ENCODE assay signal across 1 cellular context in the genomic region with DNA sequence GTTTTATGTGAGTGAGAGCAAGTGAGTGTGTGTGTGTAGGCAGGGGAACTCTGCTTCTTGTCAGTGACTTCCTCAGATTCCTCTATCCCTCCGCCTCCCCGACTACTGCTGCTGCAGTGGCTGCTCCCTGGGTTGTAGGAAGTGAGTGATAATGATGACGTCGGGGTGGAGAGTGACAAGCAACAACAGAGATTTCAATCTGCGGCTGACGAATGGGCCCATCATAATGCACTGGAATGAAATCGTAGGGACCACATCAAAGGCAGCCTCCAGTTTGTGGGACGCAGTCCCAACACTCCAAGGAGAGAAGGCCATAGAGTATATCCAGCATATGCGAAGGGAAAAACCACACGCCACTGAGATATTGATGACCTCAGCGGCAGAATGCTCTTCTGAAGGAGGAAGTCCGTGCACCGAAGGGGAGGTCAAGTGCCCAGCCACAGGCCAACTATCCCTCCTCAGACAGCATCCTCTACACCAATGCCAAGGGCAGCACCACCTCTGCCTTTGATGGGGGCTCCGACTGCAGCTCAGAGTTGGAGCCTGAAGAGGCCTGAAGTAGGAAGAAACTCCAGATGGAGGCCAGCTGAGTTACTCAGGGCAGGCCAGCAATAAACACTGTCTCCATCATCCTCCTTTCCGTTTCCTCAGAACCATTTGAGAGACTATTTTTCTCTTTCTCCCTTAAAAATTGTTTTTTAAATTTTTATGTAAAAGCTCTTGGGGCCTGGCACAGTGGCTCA.
TF ChIP-seq lines count a peak whose summit lies in the region.

No MANE protein-coding gene starts in this region.

TF ChIP-seq in K562, 482 proteins besides CTCF, POLR2A, EP300 and RAD21 (continued from another document and continues in another):
- TF ChIP-seq, protein P1, sequence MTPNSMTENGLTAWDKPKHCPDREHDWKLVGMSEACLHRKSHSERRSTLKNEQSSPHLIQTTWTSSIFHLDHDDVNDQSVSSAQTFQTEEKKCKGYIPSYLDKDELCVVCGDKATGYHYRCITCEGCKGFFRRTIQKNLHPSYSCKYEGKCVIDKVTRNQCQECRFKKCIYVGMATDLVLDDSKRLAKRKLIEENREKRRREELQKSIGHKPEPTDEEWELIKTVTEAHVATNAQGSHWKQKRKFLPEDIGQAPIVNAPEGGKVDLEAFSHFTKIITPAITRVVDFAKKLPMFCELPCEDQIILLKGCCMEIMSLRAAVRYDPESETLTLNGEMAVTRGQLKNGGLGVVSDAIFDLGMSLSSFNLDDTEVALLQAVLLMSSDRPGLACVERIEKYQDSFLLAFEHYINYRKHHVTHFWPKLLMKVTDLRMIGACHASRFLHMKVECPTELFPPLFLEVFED (CRISPR knock-in tag; conservative IDR thresholded peaks at IDR 0.05) = 0 out of 2 replicates have a peak, but pooled peaks have one; percentile 38
- TF ChIP-seq POU5F1 (IDR thresholded peaks at IDR 0.05; ENCODE audit: borderline replicate concordance, low read depth, low read length, partially characterized antibody) (no peak), KLF6 (CRISPR knock-in tag; IDR thresholded peaks at IDR 0.05; ENCODE audit: borderline replicate concordance) (no peak), FOXA1 (IDR thresholded peaks at IDR 0.05; ENCODE audit: borderline replicate concordance) (no peak), CBX5 (IDR thresholded peaks at IDR 0.05; ENCODE audit: borderline replicate concordance, low read depth) (no peak), ZNF561 (CRISPR knock-in tag; conservative IDR thresholded peaks at IDR 0.05) (no peak), BCL6 (CRISPR knock-in tag; IDR thresholded peaks at IDR 0.05) (no peak), ETV6 (IDR thresholded peaks at IDR 0.05; ENCODE audit: borderline replicate concordance in 1 of 2, low read depth in 2 of 2, low read length in 1 of 2) (peak in 1 of 2 experiments; percentile 64; a peak in 1 of 4 replicates), ETV6 (CRISPR knock-in tag; IDR thresholded peaks at IDR 0.05; ENCODE audit: borderline replicate concordance) (no peak), ZNF143 (CRISPR knock-in tag; IDR thresholded peaks at IDR 0.05) (peak; percentile 43; the same call in 1 of the 2 replicates), PHTF2 (CRISPR knock-in tag; IDR thresholded peaks at IDR 0.05) (no peak), MEF2D (tag; conservative IDR thresholded peaks at IDR 0.05; ENCODE audit: low read depth) (no peak), PYGO2 (tag; IDR thresholded peaks at IDR 0.05) (0 out of 2 replicates have a peak, but pooled peaks have one; percentile 62), RCOR1 (IDR thresholded peaks at IDR 0.05; ENCODE audit: borderline replicate concordance in 1 of 2, low read depth in 2 of 2, low read length in 2 of 2) (peak in 1 of 2 experiments; percentile 98; a peak in 2 of 4 replicates), ELF1 (tag; IDR thresholded peaks at IDR 0.05) (peak; percentile 81), MECOM (CRISPR knock-in tag; IDR thresholded peaks at IDR 0.05) (no peak), FOSL1 (tag; conservative IDR thresholded peaks at IDR 0.05) (peak; percentile 89), ERF (CRISPR knock-in tag; IDR thresholded peaks at IDR 0.05) (peak; percentile 45; the same call in 1 of the 2 replicates), SMARCA4 (IDR thresholded peaks at IDR 0.05) (peak; percentile 74; the same call in 1 of the 2 replicates), BHLHE40 (IDR thresholded peaks at IDR 0.05; ENCODE audit: low read length) (peak; percentile 57; the same call in 1 of the 2 replicates), CREB1 (IDR thresholded peaks at IDR 0.05) (peak; percentile 91), CREB1 (CRISPR knock-in tag; IDR thresholded peaks at IDR 0.05) (peak; percentile 88), ZNF830 (CRISPR knock-in tag; IDR thresholded peaks at IDR 0.05) (no peak), STAG1 (CRISPR knock-in tag; IDR thresholded peaks at IDR 0.05; ENCODE audit: borderline replicate concordance) (no peak), GATA2 (CRISPR knock-in tag; IDR thresholded peaks at IDR 0.05) (peak; percentile 88), ZNF384 (IDR thresholded peaks at IDR 0.05; ENCODE audit: low read depth, low read length) (no peak), ESRRA (IDR thresholded peaks at IDR 0.05; ENCODE audit: borderline replicate concordance, low read depth) (peak; percentile 97), SMARCC2 (IDR thresholded peaks at IDR 0.05; ENCODE audit: low read depth) (peak; percentile 18; the same call in 1 of the 2 replicates), TRIM24 (IDR thresholded peaks at IDR 0.05) (no peak; a peak in 1 of 4 replicates), DNMT1 (IDR thresholded peaks at IDR 0.05) (no peak), L3MBTL2 (IDR thresholded peaks at IDR 0.05) (no peak; the same call in 1 of the 2 replicates), CBFA2T3 (IDR thresholded peaks at IDR 0.05) (peak; percentile 46; the same call in 1 of the 2 replicates)
- TF ChIP-seq, protein P2, sequence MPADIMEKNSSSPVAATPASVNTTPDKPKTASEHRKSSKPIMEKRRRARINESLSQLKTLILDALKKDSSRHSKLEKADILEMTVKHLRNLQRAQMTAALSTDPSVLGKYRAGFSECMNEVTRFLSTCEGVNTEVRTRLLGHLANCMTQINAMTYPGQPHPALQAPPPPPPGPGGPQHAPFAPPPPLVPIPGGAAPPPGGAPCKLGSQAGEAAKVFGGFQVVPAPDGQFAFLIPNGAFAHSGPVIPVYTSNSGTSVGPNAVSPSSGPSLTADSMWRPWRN (IDR thresholded peaks at IDR 0.05; ENCODE audit: low read depth) = peak; percentile 99
- TF ChIP-seq, protein P3, sequence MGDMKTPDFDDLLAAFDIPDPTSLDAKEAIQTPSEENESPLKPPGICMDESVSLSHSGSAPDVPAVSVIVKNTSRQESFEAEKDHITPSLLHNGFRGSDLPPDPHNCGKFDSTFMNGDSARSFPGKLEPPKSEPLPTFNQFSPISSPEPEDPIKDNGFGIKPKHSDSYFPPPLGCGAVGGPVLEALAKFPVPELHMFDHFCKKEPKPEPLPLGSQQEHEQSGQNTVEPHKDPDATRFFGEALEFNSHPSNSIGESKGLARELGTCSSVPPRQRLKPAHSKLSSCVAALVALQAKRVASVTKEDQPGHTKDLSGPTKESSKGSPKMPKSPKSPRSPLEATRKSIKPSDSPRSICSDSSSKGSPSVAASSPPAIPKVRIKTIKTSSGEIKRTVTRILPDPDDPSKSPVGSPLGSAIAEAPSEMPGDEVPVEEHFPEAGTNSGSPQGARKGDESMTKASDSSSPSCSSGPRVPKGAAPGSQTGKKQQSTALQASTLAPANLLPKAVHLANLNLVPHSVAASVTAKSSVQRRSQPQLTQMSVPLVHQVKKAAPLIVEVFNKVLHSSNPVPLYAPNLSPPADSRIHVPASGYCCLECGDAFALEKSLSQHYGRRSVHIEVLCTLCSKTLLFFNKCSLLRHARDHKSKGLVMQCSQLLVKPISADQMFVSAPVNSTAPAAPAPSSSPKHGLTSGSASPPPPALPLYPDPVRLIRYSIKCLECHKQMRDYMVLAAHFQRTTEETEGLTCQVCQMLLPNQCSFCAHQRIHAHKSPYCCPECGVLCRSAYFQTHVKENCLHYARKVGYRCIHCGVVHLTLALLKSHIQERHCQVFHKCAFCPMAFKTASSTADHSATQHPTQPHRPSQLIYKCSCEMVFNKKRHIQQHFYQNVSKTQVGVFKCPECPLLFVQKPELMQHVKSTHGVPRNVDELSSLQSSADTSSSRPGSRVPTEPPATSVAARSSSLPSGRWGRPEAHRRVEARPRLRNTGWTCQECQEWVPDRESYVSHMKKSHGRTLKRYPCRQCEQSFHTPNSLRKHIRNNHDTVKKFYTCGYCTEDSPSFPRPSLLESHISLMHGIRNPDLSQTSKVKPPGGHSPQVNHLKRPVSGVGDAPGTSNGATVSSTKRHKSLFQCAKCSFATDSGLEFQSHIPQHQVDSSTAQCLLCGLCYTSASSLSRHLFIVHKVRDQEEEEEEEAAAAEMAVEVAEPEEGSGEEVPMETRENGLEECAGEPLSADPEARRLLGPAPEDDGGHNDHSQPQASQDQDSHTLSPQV (IDR thresholded peaks at IDR 0.05) = no peak
- TF ChIP-seq, protein P4, sequence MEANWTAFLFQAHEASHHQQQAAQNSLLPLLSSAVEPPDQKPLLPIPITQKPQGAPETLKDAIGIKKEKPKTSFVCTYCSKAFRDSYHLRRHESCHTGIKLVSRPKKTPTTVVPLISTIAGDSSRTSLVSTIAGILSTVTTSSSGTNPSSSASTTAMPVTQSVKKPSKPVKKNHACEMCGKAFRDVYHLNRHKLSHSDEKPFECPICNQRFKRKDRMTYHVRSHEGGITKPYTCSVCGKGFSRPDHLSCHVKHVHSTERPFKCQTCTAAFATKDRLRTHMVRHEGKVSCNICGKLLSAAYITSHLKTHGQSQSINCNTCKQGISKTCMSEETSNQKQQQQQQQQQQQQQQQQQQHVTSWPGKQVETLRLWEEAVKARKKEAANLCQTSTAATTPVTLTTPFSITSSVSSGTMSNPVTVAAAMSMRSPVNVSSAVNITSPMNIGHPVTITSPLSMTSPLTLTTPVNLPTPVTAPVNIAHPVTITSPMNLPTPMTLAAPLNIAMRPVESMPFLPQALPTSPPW (CRISPR knock-in tag; IDR thresholded peaks at IDR 0.05) = peak; percentile 63
- TF ChIP-seq, protein P5, sequence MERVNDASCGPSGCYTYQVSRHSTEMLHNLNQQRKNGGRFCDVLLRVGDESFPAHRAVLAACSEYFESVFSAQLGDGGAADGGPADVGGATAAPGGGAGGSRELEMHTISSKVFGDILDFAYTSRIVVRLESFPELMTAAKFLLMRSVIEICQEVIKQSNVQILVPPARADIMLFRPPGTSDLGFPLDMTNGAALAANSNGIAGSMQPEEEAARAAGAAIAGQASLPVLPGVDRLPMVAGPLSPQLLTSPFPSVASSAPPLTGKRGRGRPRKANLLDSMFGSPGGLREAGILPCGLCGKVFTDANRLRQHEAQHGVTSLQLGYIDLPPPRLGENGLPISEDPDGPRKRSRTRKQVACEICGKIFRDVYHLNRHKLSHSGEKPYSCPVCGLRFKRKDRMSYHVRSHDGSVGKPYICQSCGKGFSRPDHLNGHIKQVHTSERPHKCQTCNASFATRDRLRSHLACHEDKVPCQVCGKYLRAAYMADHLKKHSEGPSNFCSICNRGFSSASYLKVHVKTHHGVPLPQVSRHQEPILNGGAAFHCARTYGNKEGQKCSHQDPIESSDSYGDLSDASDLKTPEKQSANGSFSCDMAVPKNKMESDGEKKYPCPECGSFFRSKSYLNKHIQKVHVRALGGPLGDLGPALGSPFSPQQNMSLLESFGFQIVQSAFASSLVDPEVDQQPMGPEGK (CRISPR knock-in tag; IDR thresholded peaks at IDR 0.05; ENCODE audit: borderline replicate concordance) = no peak
- TF ChIP-seq, protein P6, sequence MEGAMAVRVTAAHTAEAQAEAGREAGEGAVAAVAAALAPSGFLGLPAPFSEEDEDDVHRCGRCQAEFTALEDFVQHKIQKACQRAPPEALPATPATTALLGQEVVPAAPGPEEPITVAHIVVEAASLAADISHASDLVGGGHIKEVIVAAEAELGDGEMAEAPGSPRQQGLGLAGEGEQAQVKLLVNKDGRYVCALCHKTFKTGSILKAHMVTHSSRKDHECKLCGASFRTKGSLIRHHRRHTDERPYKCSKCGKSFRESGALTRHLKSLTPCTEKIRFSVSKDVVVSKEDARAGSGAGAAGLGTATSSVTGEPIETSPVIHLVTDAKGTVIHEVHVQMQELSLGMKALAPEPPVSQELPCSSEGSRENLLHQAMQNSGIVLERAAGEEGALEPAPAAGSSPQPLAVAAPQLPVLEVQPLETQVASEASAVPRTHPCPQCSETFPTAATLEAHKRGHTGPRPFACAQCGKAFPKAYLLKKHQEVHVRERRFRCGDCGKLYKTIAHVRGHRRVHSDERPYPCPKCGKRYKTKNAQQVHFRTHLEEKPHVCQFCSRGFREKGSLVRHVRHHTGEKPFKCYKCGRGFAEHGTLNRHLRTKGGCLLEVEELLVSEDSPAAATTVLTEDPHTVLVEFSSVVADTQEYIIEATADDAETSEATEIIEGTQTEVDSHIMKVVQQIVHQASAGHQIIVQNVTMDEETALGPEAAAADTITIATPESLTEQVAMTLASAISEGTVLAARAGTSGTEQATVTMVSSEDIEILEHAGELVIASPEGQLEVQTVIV (CRISPR knock-in tag; IDR thresholded peaks at IDR 0.05; ENCODE audit: borderline replicate concordance) = no peak
- TF ChIP-seq, protein P7, sequence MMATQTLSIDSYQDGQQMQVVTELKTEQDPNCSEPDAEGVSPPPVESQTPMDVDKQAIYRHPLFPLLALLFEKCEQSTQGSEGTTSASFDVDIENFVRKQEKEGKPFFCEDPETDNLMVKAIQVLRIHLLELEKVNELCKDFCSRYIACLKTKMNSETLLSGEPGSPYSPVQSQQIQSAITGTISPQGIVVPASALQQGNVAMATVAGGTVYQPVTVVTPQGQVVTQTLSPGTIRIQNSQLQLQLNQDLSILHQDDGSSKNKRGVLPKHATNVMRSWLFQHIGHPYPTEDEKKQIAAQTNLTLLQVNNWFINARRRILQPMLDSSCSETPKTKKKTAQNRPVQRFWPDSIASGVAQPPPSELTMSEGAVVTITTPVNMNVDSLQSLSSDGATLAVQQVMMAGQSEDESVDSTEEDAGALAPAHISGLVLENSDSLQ (IDR thresholded peaks at IDR 0.05) = peak; percentile 95
- TF ChIP-seq, protein P8, sequence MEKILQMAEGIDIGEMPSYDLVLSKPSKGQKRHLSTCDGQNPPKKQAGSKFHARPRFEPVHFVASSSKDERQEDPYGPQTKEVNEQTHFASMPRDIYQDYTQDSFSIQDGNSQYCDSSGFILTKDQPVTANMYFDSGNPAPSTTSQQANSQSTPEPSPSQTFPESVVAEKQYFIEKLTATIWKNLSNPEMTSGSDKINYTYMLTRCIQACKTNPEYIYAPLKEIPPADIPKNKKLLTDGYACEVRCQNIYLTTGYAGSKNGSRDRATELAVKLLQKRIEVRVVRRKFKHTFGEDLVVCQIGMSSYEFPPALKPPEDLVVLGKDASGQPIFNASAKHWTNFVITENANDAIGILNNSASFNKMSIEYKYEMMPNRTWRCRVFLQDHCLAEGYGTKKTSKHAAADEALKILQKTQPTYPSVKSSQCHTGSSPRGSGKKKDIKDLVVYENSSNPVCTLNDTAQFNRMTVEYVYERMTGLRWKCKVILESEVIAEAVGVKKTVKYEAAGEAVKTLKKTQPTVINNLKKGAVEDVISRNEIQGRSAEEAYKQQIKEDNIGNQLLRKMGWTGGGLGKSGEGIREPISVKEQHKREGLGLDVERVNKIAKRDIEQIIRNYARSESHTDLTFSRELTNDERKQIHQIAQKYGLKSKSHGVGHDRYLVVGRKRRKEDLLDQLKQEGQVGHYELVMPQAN (IDR thresholded peaks at IDR 0.05; ENCODE audit: borderline replicate concordance) = no peak
- TF ChIP-seq, protein P9, sequence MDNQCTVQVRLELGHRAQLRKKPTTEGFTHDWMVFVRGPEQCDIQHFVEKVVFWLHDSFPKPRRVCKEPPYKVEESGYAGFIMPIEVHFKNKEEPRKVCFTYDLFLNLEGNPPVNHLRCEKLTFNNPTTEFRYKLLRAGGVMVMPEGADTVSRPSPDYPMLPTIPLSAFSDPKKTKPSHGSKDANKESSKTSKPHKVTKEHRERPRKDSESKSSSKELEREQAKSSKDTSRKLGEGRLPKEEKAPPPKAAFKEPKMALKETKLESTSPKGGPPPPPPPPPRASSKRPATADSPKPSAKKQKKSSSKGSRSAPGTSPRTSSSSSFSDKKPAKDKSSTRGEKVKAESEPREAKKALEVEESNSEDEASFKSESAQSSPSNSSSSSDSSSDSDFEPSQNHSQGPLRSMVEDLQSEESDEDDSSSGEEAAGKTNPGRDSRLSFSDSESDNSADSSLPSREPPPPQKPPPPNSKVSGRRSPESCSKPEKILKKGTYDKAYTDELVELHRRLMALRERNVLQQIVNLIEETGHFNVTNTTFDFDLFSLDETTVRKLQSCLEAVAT (IDR thresholded peaks at IDR 0.05) = peak in 1 of 2 experiments; percentile 89; a peak in 2 of 4 replicates
- TF ChIP-seq, protein P10, sequence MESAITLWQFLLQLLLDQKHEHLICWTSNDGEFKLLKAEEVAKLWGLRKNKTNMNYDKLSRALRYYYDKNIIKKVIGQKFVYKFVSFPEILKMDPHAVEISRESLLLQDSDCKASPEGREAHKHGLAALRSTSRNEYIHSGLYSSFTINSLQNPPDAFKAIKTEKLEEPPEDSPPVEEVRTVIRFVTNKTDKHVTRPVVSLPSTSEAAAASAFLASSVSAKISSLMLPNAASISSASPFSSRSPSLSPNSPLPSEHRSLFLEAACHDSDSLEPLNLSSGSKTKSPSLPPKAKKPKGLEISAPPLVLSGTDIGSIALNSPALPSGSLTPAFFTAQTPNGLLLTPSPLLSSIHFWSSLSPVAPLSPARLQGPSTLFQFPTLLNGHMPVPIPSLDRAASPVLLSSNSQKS (CRISPR knock-in tag; IDR thresholded peaks at IDR 0.05) = no peak
